1 cellular context compared by ENCODE assay signal in genomic region chr2:231612199-231613053, GRCh38.
TF ChIP-seq lines count a peak whose summit lies in the region.

No MANE protein-coding gene starts in this region.

TF ChIP-seq in HepG2, 621 proteins besides CTCF, POLR2A, EP300 and RAD21 (continued from another document):
- TF ChIP-seq NFYC (CRISPR knock-in tag; IDR thresholded peaks at IDR 0.05) (0 out of 2 replicates have a peak, but pooled peaks have one; percentile 17), RARA (CRISPR knock-in tag; IDR thresholded peaks at IDR 0.05) (no peak), ZNF710 (CRISPR knock-in tag; IDR thresholded peaks at IDR 0.05; ENCODE audit: borderline replicate concordance) (0 out of 2 replicates have a peak, but pooled peaks have one; percentile 9), BRD4 (CRISPR knock-in tag; IDR thresholded peaks at IDR 0.05) (peak; percentile 76; the same call in 1 of the 2 replicates), ZNF841 (CRISPR knock-in tag; IDR thresholded peaks at IDR 0.05; ENCODE audit: borderline replicate concordance) (no peak), ZNF800 (CRISPR knock-in tag; IDR thresholded peaks at IDR 0.05) (no peak), MIER3 (CRISPR knock-in tag; IDR thresholded peaks at IDR 0.05; ENCODE audit: borderline replicate concordance) (0 out of 2 replicates have a peak, but pooled peaks have one; percentile 27)
TF ChIP-seq in HepG2: peak in this region for 133.
